In genomic region chr1:233281711-233282581, GRCh38 we compare ENCODE assay signal across 9 cellular contexts. TPM values are rescaled to one million over a fixed set of nuclear protein-coding genes. Genes with fewer than 3 reads are reported as not detected.
DNase-seq lines count a peak whose midpoint lies in the region; ATAC-seq and TF ChIP-seq lines count a peak whose summit lies in the region.
"Had no signal": no experiment of that assay in that cellular context is flagged by ENCODE, and none has a peak within 500 bp of the region (broad histone marks: within the 10 kb centered on the region; RNA-seq: fewer than 3 reads in every experiment).

No MANE protein-coding gene starts in this region.

- no peak overlapping the region for H3K27ac ChIP-seq in BLaER1
- no peak overlapping the region for H3K27ac ChIP-seq in uterus
- no peak overlapping the region for H3K27ac ChIP-seq in tibial nerve
- H3K27ac ChIP-seq: right lobe of liver had no signal

- H3K4me3 ChIP-seq in BLaER1 (no peak overlapping the region), uterus (no peak overlapping the region), tibial nerve (no peak overlapping the region)
- H3K4me3 ChIP-seq: right lobe of liver had no signal

- H3K9me3 Mint-ChIP-seq in activated CD4-positive, alpha-beta memory T cell treated with anti-CD3 and anti-CD28 coated beads, Interleukin-2, amount 10 ng/mL, durations not matched to agents 7 days and 5 days = no peaks in the 10 kb centered on the region

- H3K36me3 ChIP-seq in BLaER1 = no peaks in the 10 kb centered on the region
- no peaks in the 10 kb centered on the region for H3K36me3 ChIP-seq in uterus
- no peaks in the 10 kb centered on the region for H3K36me3 ChIP-seq in tibial nerve
- H3K36me3 ChIP-seq: right lobe of liver had no signal

- TF ChIP-seq CTCF in uterus (IDR thresholded peaks at IDR 0.05) = no peak
- TF ChIP-seq CTCF in tibial nerve (IDR thresholded peaks at IDR 0.05) = no peak

- ATAC-seq in HG03159 (IDR thresholded peaks at IDR 0.05; ENCODE audit: unreplicated experiment) = peak; percentile 84

- intact Hi-C loops in uterus (cut with DNase I; ENCODE audit: low total_unique reads) = no loop called here

- TF ChIP-seq POLR2A in uterus (IDR thresholded peaks at IDR 0.05) (no peak), tibial nerve (IDR thresholded peaks at IDR 0.05) (no peak)

- peak overlapping the region; percentile 69 for H3K27ac Mint-ChIP-seq in activated CD4-positive, alpha-beta memory T cell treated with anti-CD3 and anti-CD28 coated beads, Interleukin-2, amount 10 ng/mL, durations not matched to agents 7 days and 5 days

- CTCF ChIA-PET in activated CD4-positive, alpha-beta memory T cell treated with anti-CD3 and anti-CD28 coated beads, Interleukin-2, amount 10 ng/mL, durations not matched to agents 7 days and 5 days (lab: Charles Lee) = interaction anchor here (0.7 to 0.9 kb wide), 2 partner anchors 13 to 816 kb away, joined by 3 read pairs; no protein-coding TSS in a partner anchor

- H3K27me3 ChIP-seq in BLaER1 (no peaks in the 10 kb centered on the region), uterus (no peaks in the 10 kb centered on the region), tibial nerve (no peaks in the 10 kb centered on the region)
- H3K27me3 ChIP-seq: right lobe of liver had no signal

- peaks cover 20% of the 10 kb centered on the region for H3K4me1 ChIP-seq in BLaER1
- no peaks in the 10 kb centered on the region for H3K4me1 ChIP-seq in uterus
- H3K4me1 ChIP-seq in tibial nerve = no peaks in the 10 kb centered on the region
- H3K4me1 ChIP-seq: right lobe of liver had no signal

- H3K9me3 ChIP-seq in BLaER1 (no peaks in the 10 kb centered on the region), uterus (no peaks in the 10 kb centered on the region), tibial nerve (peaks cover 0 to 3% (median 0%) of the 10 kb centered on the region in 4 donors)
- H3K9me3 ChIP-seq: right lobe of liver had no signal

- peak overlapping the region; percentile 74 for H3K4me2 ChIP-seq in BLaER1

- POLR2A ChIA-PET in activated CD4-positive, alpha-beta memory T cell treated with anti-CD3 and anti-CD28 coated beads, Interleukin-2, amount 10 ng/mL, durations not matched to agents 7 days and 5 days (lab: Charles Lee) = interaction anchor here (1.3 kb wide), 1 partner anchor 13 kb away, joined by 5 read pairs; no protein-coding TSS in a partner anchor

- 66% methylated on average over 8 of the region's 8 CpGs for WGBS in tibial nerve, 2 donors

- H3K27me3 Mint-ChIP-seq in activated CD4-positive, alpha-beta memory T cell treated with anti-CD3 and anti-CD28 coated beads, Interleukin-2, amount 10 ng/mL, durations not matched to agents 7 days and 5 days = peaks cover 1% of the 10 kb centered on the region

- no peak overlapping the region for H3K9ac ChIP-seq in BLaER1

- H3K4me1 Mint-ChIP-seq in activated CD4-positive, alpha-beta memory T cell treated with anti-CD3 and anti-CD28 coated beads, Interleukin-2, amount 10 ng/mL, durations not matched to agents 7 days and 5 days = peaks cover 24% of the 10 kb centered on the region

- H3K36me3 Mint-ChIP-seq in activated CD4-positive, alpha-beta memory T cell treated with anti-CD3 and anti-CD28 coated beads, Interleukin-2, amount 10 ng/mL, durations not matched to agents 7 days and 5 days (ENCODE audit: low read depth) = peaks cover 34% of the 10 kb centered on the region

- no peak for TF ChIP-seq EP300 in tibial nerve (IDR thresholded peaks at IDR 0.05)

- H4K20me1 ChIP-seq in BLaER1 = no peaks in the 10 kb centered on the region

- H3K4me3 Mint-ChIP-seq in activated CD4-positive, alpha-beta memory T cell treated with anti-CD3 and anti-CD28 coated beads, Interleukin-2, amount 10 ng/mL, durations not matched to agents 7 days and 5 days = peak overlapping the region; percentile 37

- DNase-seq in GM19240 (ENCODE audit: insufficient read length, low spot score) = peak; percentile 50
- peak; percentile 55 for DNase-seq in activated CD4-positive, alpha-beta memory T cell treated with anti-CD3 and anti-CD28 coated beads, Interleukin-2, amount 10 ng/mL, durations not matched to agents 7 days and 5 days
- peak; percentile 44 for DNase-seq in renal cortical epithelial cell (ENCODE audit: low read depth)
- DNase-seq in COLO829 (ENCODE audit: low spot score) = no peak
- DNase-seq in uterus = no peak
- no peak for DNase-seq in tibial nerve (ENCODE audit: low spot score in 2 of 2)
- DNase-seq: right lobe of liver had no signal

RNA-seq across cellular contexts. Expression of gene PCNX2, which starts 13.6 kb away (rescaled TPM):
- total RNA-seq in activated CD4-positive, alpha-beta memory T cell treated with anti-CD3 and anti-CD28 coated beads, Interleukin-2, amount 10 ng/mL, durations not matched to agents 7 days and 5 days = 10 to 100 TPM; 21.8 to 23.2 TPM
- total RNA-seq in renal cortical epithelial cell (28.9 and 36.5 TPM in 2 replicates), uterus (10 to 100 TPM in 2 of 4 donors, 1 to 10 TPM in 2; 4.1 to 36.2 (median 14.1) TPM), tibial nerve (10 to 100 TPM; 10.2 to 32.1 (median 19.2) TPM)

RNA-seq across cellular contexts. Expression of gene MAP3K21, which starts 45.6 kb away (rescaled TPM):
- 1 to 10 TPM; 4.4 to 4.6 TPM for total RNA-seq in activated CD4-positive, alpha-beta memory T cell treated with anti-CD3 and anti-CD28 coated beads, Interleukin-2, amount 10 ng/mL, durations not matched to agents 7 days and 5 days
- total RNA-seq in renal cortical epithelial cell = 10.8 and 24.8 TPM in 2 replicates
- total RNA-seq in uterus = 1 to 10 TPM in 3 of 4 donors, under 1 TPM in 1; 0.26 to 5.6 (median 2.0) TPM
- 1 to 10 TPM; 1.1 to 3.3 (median 1.8) TPM for total RNA-seq in tibial nerve

Comparison
In these comparisons a context has a peak if more than half of its experiments do, and no peak if none do; other contexts are left out.
1. DNase-seq: peak in GM19240 (single experiment), activated CD4-positive, alpha-beta memory T cell treated with anti-CD3 and anti-CD28 coated beads, Interleukin-2, amount 10 ng/mL, durations not matched to agents 7 days and 5 days (single experiment) and renal cortical epithelial cell (single experiment); none in COLO829 (single experiment), uterus (0 of 2) and tibial nerve (0 of 2).